18 cellular contexts compared by ENCODE assay signal in the genomic region with DNA sequence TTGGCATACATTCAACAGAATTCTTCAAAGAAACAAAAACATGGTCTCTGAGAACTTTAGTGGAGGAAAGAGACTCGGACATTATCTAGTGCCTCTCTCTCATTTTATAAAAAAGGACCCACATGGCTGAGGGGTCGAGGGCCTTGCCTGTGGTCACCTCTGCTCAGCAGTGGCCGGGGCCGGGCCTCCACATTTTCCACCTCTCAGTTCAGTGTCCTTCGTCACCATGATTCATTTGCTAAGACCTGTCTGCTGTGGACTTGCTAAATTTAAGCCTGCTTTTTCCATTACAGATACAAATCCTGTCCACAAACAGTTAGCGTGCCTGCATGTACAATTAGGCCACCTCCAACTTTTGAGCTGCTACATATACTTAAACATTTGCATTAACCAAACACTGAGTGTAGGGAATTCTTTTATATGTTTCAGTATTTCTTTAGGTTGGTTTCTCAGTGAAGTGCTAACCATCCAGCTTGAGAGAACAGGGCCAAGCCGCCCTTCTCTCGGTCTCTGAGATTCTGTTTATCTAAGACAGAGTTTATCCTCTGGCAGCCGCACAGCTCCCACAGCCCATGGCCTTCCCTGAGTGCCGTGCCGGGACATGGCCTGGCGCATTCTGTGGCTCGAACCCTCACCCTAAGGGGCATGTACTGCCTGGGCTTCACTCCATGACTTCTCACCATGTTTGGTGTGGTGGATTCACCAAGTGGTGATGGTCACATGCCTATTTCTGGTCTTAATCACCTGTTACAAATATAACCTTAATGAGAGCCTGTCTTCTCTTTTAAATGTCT. TPM values are rescaled to one million over a fixed set of nuclear protein-coding genes. Genes with fewer than 3 reads are reported as not detected.
DNase-seq lines count a peak whose midpoint lies in the region; ATAC-seq and TF ChIP-seq lines count a peak whose summit lies in the region.
"Had no signal": no experiment of that assay in that cellular context is flagged by ENCODE, and none has a peak within 500 bp of the region (broad histone marks: within the 10 kb centered on the region; RNA-seq: fewer than 3 reads in every experiment).

No MANE protein-coding gene starts in this region.

- peak overlapping the region; percentile 28 for H3K27ac Mint-ChIP-seq in activated naive CD8-positive, alpha-beta T cell
- no peak overlapping the region for H3K27ac Mint-ChIP-seq in activated naive CD8-positive, alpha-beta T cell treated with anti-CD3 and anti-CD28 coated beads, Interleukin-2, amount 50 U/mL, for 24 hours
- H3K27ac Mint-ChIP-seq in natural killer cell treated with Interleukin-12 subunit alpha and Interleukin-12 subunit beta and Interleukin-15 and Interleukin-18, amount 100 ng/mL, for 72 hours, result peak overlapping the region in 1 of 2 donors; percentile 84

- H3K4me3 Mint-ChIP-seq in activated naive CD8-positive, alpha-beta T cell, result no peak overlapping the region
- no peak overlapping the region for H3K4me3 Mint-ChIP-seq in activated naive CD8-positive, alpha-beta T cell treated with anti-CD3 and anti-CD28 coated beads, Interleukin-2, amount 50 U/mL, for 24 hours
- no peak overlapping the region for H3K4me3 Mint-ChIP-seq in natural killer cell treated with Interleukin-12 subunit alpha and Interleukin-12 subunit beta and Interleukin-15 and Interleukin-18, amount 100 ng/mL, for 72 hours
- H3K4me3 Mint-ChIP-seq: activated naive CD8-positive, alpha-beta T cell treated with anti-CD3 and anti-CD28 coated beads, Interleukin-2, amount 10 ng/mL, durations not matched to agents 7 days and 5 days had no signal

- 92% methylated on average over 13 of the region's 13 CpGs for WGBS in mammary epithelial cell (ENCODE audit: low coverage, missing lambda C conversion rate)

- no peaks in the 10 kb centered on the region for H3K36me3 ChIP-seq in fibroblast of lung (ENCODE audit: control insufficient read depth, insufficient read depth, low read length)
- peaks cover 9 to 50% (median 33%) of the 10 kb centered on the region in 3 donors for H3K36me3 ChIP-seq in tibial artery
- H3K36me3 ChIP-seq in mammary epithelial cell (ENCODE audit: insufficient read depth, low read length), result no peaks in the 10 kb centered on the region

- no peaks in the 10 kb centered on the region for H3K79me2 ChIP-seq in fibroblast of lung (ENCODE audit: control insufficient read depth, insufficient read depth, low read length)
- H3K79me2 ChIP-seq in mammary epithelial cell (ENCODE audit: insufficient read depth, low read length), result no peaks in the 10 kb centered on the region

- TF ChIP-seq CTCF in fibroblast of lung (conservative IDR thresholded peaks at IDR 0.05 in 1 of 2, IDR thresholded peaks at IDR 0.05 in 1 of 2; ENCODE audit: low read depth in 1 of 2, low read length in 2 of 2) (no peak), tibial artery (IDR thresholded peaks at IDR 0.05) (no peak), mammary epithelial cell (conservative IDR thresholded peaks at IDR 0.05 in 1 of 2, IDR thresholded peaks at IDR 0.05 in 1 of 2; ENCODE audit: extremely low read depth in 1 of 2, insufficient read depth in 1 of 2, low read depth in 1 of 2, low read length in 2 of 2) (no peak)

- H2AFZ ChIP-seq in fibroblast of lung (ENCODE audit: low read length) (no peak overlapping the region), mammary epithelial cell (ENCODE audit: low read depth, low read length) (no peak overlapping the region)

- intact Hi-C loops in tibial artery (cut with DNase I; ENCODE audit: low total_unique reads), result loop anchor here (5.0 kb wide), 1 partner anchor 45 kb away; a partner anchor contains a TSS
- intact Hi-C loops in mammary epithelial cell (cut with micrococcal nuclease), result no loop called here

- H3K27me3 ChIP-seq in fibroblast of lung (ENCODE audit: control insufficient read depth, insufficient read depth, low read length) (no peaks in the 10 kb centered on the region), tibial artery (no peaks in the 10 kb centered on the region), mammary epithelial cell (ENCODE audit: insufficient read depth, low read length) (no peaks in the 10 kb centered on the region)
- H3K27me3 ChIP-seq: left lung had no signal

- no peaks in the 10 kb centered on the region for H3K27me3 Mint-ChIP-seq in activated naive CD8-positive, alpha-beta T cell
- no peaks in the 10 kb centered on the region for H3K27me3 Mint-ChIP-seq in activated naive CD8-positive, alpha-beta T cell treated with anti-CD3 and anti-CD28 coated beads, Interleukin-2, amount 50 U/mL, for 24 hours
- H3K27me3 Mint-ChIP-seq in natural killer cell treated with Interleukin-12 subunit alpha and Interleukin-12 subunit beta and Interleukin-15 and Interleukin-18, amount 100 ng/mL, for 72 hours, result no peaks in the 10 kb centered on the region
- H3K27me3 Mint-ChIP-seq: activated naive CD8-positive, alpha-beta T cell treated with anti-CD3 and anti-CD28 coated beads, Interleukin-2, amount 10 ng/mL, durations not matched to agents 7 days and 5 days had no signal

- H3K9ac ChIP-seq in fibroblast of lung (ENCODE audit: insufficient read depth, low read length) (no peak overlapping the region), mammary epithelial cell (ENCODE audit: insufficient read depth, low read length) (no peak overlapping the region)

- in situ Hi-C loops in mammary epithelial cell (cut with MboI; ENCODE audit: low sequenced_read_pairs in 2 of 2), result no loop called here

- no TSS peak for BruUV-seq in mammary epithelial cell (replicated peaks; lab: Mats Ljungman, UMichigan)

- H4K20me1 ChIP-seq in fibroblast of lung (ENCODE audit: control insufficient read depth, extremely low read depth, insufficient read depth, low read length), result no peaks in the 10 kb centered on the region
- no peaks in the 10 kb centered on the region for H4K20me1 ChIP-seq in mammary epithelial cell (ENCODE audit: insufficient read depth, low read length)

- DNase-seq in activated naive CD8-positive, alpha-beta T cell treated with anti-CD3 and anti-CD28 coated beads, Interleukin-2, amount 50 U/mL, for 24 hours, result no peak
- DNase-seq in fibroblast of lung (ENCODE audit: low read depth in 2 of 2), result peak in 1 of 2 donors; percentile 33
- DNase-seq in natural killer cell treated with Interleukin-12 subunit alpha and Interleukin-12 subunit beta and Interleukin-15 and Interleukin-18, amount 100 ng/mL, for 72 hours (ENCODE audit: low spot score), result peak; percentile 44
- peak; percentile 18 to 78 for DNase-seq in tibial artery
- DNase-seq in SIG-M5 (lab: John Stamatoyannopoulos, UW), result no peak
- no peak for DNase-seq in mammary epithelial cell
- no peak for DNase-seq in NCI-H2107 (lab: John Stamatoyannopoulos, UW)
- DNase-seq: activated CD4-positive, alpha-beta T cell treated with anti-CD3 and anti-CD28 coated beads, Interleukin-2, amount 50 U/mL, for 1 hour; activated naive CD8-positive, alpha-beta T cell treated with anti-CD3 and anti-CD28 coated beads, Interleukin-2, amount 10 ng/mL, durations not matched to agents 7 days and 5 days; caudate nucleus; effector CD8-positive, alpha-beta T cell; left lung; NCI-H1105 treated with DMSO at 0.1 percent for 48 hours; posterior cingulate gyrus; stimulated activated naive CD4-positive, alpha-beta T cell treated with Interleukin-2 at 50 U/mL for 16 hours; SW 1271 had no signal

- H3K4me1 ChIP-seq in fibroblast of lung (ENCODE audit: control insufficient read depth, extremely low read depth, insufficient read depth, low read length) (peaks cover 11% of the 10 kb centered on the region), tibial artery (peaks cover 0 to 47% (median 20%) of the 10 kb centered on the region in 4 donors), mammary epithelial cell (ENCODE audit: insufficient read depth, low read length) (no peaks in the 10 kb centered on the region)
- H3K4me1 ChIP-seq: HAP-1 had no signal

- ATAC-seq in activated naive CD8-positive, alpha-beta T cell treated with anti-CD3 and anti-CD28 coated beads, Interleukin-2, amount 50 U/mL, for 24 hours, result no peak
- no peak for ATAC-seq in natural killer cell treated with Interleukin-12 subunit alpha and Interleukin-12 subunit beta and Interleukin-15 and Interleukin-18, amount 100 ng/mL, for 72 hours
- ATAC-seq: left lung had no signal

- H3K27ac ChIP-seq in fibroblast of lung (ENCODE audit: insufficient read depth, low read length), result peak overlapping the region; percentile 5
- H3K27ac ChIP-seq in tibial artery, result peak overlapping the region; percentile 83 to 86
- H3K27ac ChIP-seq in mammary epithelial cell (ENCODE audit: insufficient read depth, low read depth, low read length), result no peak overlapping the region

- dilution Hi-C loops in mammary epithelial cell (cut with HindIII; ENCODE audit: low sequenced_read_pairs), result no loop called here

- H3K4me2 ChIP-seq in fibroblast of lung (ENCODE audit: extremely low read depth, insufficient read depth, low read length) (no peak overlapping the region), mammary epithelial cell (ENCODE audit: insufficient read depth, low read depth, low read length) (no peak overlapping the region)

- CTCF ChIA-PET in mammary epithelial cell (lab: Charles Lee; ENCODE audit: low non-redundant PET), result no interaction called here

- H3K9me3 ChIP-seq in fibroblast of lung (ENCODE audit: control insufficient read depth, insufficient read depth, low read depth, low read length) (no peaks in the 10 kb centered on the region), tibial artery (no peaks in the 10 kb centered on the region), mammary epithelial cell (replicated peaks; ENCODE audit: insufficient read depth, low read length) (no peaks in the 10 kb centered on the region)
- H3K9me3 ChIP-seq: HAP-1, left lung had no signal

- H3K4me3 ChIP-seq in fibroblast of lung (replicated peaks in 1 of 4; ENCODE audit: control extremely low read depth in 1 of 4, insufficient read depth in 1 of 4, low read depth in 3 of 4, low read length in 4 of 4), result no peak overlapping the region
- H3K4me3 ChIP-seq in tibial artery, result no peak overlapping the region
- no peak overlapping the region for H3K4me3 ChIP-seq in mammary epithelial cell (replicated peaks in 1 of 3; ENCODE audit: insufficient read depth in 1 of 3, low read depth in 2 of 3, low read length in 3 of 3)
- H3K4me3 ChIP-seq: HAP-1, left lung had no signal

- H3K36me3 Mint-ChIP-seq in activated naive CD8-positive, alpha-beta T cell, result no peaks in the 10 kb centered on the region
- H3K36me3 Mint-ChIP-seq in activated naive CD8-positive, alpha-beta T cell treated with anti-CD3 and anti-CD28 coated beads, Interleukin-2, amount 50 U/mL, for 24 hours (ENCODE audit: low read depth), result peaks cover 2% of the 10 kb centered on the region
- peaks cover 10% of the 10 kb centered on the region for H3K36me3 Mint-ChIP-seq in natural killer cell treated with Interleukin-12 subunit alpha and Interleukin-12 subunit beta and Interleukin-15 and Interleukin-18, amount 100 ng/mL, for 72 hours

- no peaks in the 10 kb centered on the region for H3K9me3 Mint-ChIP-seq in activated naive CD8-positive, alpha-beta T cell (ENCODE audit: low read depth)
- no peaks in the 10 kb centered on the region for H3K9me3 Mint-ChIP-seq in activated naive CD8-positive, alpha-beta T cell treated with anti-CD3 and anti-CD28 coated beads, Interleukin-2, amount 50 U/mL, for 24 hours
- H3K9me3 Mint-ChIP-seq in natural killer cell treated with Interleukin-12 subunit alpha and Interleukin-12 subunit beta and Interleukin-15 and Interleukin-18, amount 100 ng/mL, for 72 hours, result no peaks in the 10 kb centered on the region
- H3K9me3 Mint-ChIP-seq: activated naive CD8-positive, alpha-beta T cell treated with anti-CD3 and anti-CD28 coated beads, Interleukin-2, amount 10 ng/mL, durations not matched to agents 7 days and 5 days had no signal

- H3K4me1 Mint-ChIP-seq in activated naive CD8-positive, alpha-beta T cell (ENCODE audit: low read depth), result peaks cover 12% of the 10 kb centered on the region
- H3K4me1 Mint-ChIP-seq in activated naive CD8-positive, alpha-beta T cell treated with anti-CD3 and anti-CD28 coated beads, Interleukin-2, amount 50 U/mL, for 24 hours, result peaks cover 22% of the 10 kb centered on the region
- H3K4me1 Mint-ChIP-seq in natural killer cell treated with Interleukin-12 subunit alpha and Interleukin-12 subunit beta and Interleukin-15 and Interleukin-18, amount 100 ng/mL, for 72 hours (ENCODE audit: low read depth in 2 of 2), result peaks cover 34 to 38% of the 10 kb centered on the region in 2 donors

RNA-seq across cellular contexts. Expression of a gene that starts 46.2 kb away (rescaled TPM):
- 33.4 and 38.6 TPM in 2 replicates for total RNA-seq in fibroblast of lung
- 19.3 and 22.5 TPM in 2 replicates for polyA plus RNA-seq in fibroblast of lung
- polyA plus RNA-seq in fibroblast of lung (2012), result 29.7 and 34.2 TPM in 2 replicates
- polyA minus RNA-seq in fibroblast of lung (ENCODE audit: low replicate concordance), result 0.67 and 1.0 TPM in 2 replicates
- 10 to 100 TPM; 16.6 to 21.4 TPM for total RNA-seq in natural killer cell treated with Interleukin-12 subunit alpha and Interleukin-12 subunit beta and Interleukin-15 and Interleukin-18, amount 100 ng/mL, for 72 hours
- total RNA-seq in mammary epithelial cell, result 10 to 100 TPM; 16.5 to 20.5 TPM
- 17.0 TPM for polyA plus RNA-seq in mammary epithelial cell
- polyA minus RNA-seq in mammary epithelial cell, result 3.6 TPM

RNA-seq across cellular contexts. Expression of a gene that starts 46.3 kb away (rescaled TPM):
- total RNA-seq in fibroblast of lung (54.2 and 64.1 TPM in 2 replicates), mammary epithelial cell (10 to 100 TPM; 33.0 to 38.4 TPM)
- polyA plus RNA-seq in fibroblast of lung (45.2 and 71.4 TPM in 2 replicates), mammary epithelial cell (33.3 TPM)
- polyA plus RNA-seq in fibroblast of lung (2012), result 30.8 and 38.6 TPM in 2 replicates
- polyA minus RNA-seq in fibroblast of lung (ENCODE audit: low replicate concordance) (3.8 and 5.3 TPM in 2 replicates), mammary epithelial cell (10.7 TPM)
- 10 to 100 TPM; 29.6 to 31.8 TPM for total RNA-seq in natural killer cell treated with Interleukin-12 subunit alpha and Interleukin-12 subunit beta and Interleukin-15 and Interleukin-18, amount 100 ng/mL, for 72 hours

Comparison
In these comparisons a context has a peak if more than half of its experiments do, and no peak if none do; other contexts are left out.
1. DNase-seq: peak in natural killer cell treated with Interleukin-12 subunit alpha and Interleukin-12 subunit beta and Interleukin-15 and Interleukin-18, amount 100 ng/mL, for 72 hours (single experiment) and tibial artery (2 of 2); none in activated naive CD8-positive, alpha-beta T cell treated with anti-CD3 and anti-CD28 coated beads, Interleukin-2, amount 50 U/mL, for 24 hours (single experiment), SIG-M5 (single experiment), mammary epithelial cell (single experiment) and NCI-H2107 (single experiment).